In genomic region chr7:134908289-134908688, GRCh38 we compare ENCODE assay signal across 10 cellular contexts.
DNase-seq lines count a peak whose midpoint lies in the region; ATAC-seq and TF ChIP-seq lines count a peak whose summit lies in the region.
"Had no signal": no experiment of that assay in that cellular context is flagged by ENCODE, and none has a peak within 500 bp of the region (broad histone marks: within the 10 kb centered on the region; RNA-seq: fewer than 3 reads in every experiment).

No MANE protein-coding gene starts in this region.

- no peak overlapping the region for H2AFZ ChIP-seq in mesenchymal stem cell (ENCODE audit: low read depth, low read length)

- POLR2A ChIA-PET in BJ (lab: Charles Lee): no interaction called here
- POLR2A ChIA-PET in WTC11 (lab: Charles Lee): no interaction called here

- H3K4me3 ChIP-seq in BJ (ENCODE audit: low read depth, low read length) (no peak overlapping the region), mesenchymal stem cell (ENCODE audit: insufficient read depth in 1 of 2, low read depth in 1 of 2, low read length in 2 of 2) (no peak overlapping the region)
- H3K4me3 ChIP-seq: K562 had no signal

- peaks cover 9% of the 10 kb centered on the region for H3K36me3 ChIP-seq in BJ (ENCODE audit: control insufficient read depth, insufficient read depth, low read length)
- H3K36me3 ChIP-seq in mesenchymal stem cell (ENCODE audit: control insufficient read depth in 1 of 2, insufficient read depth in 2 of 2, low read depth in 1 of 2, low read length in 2 of 2): peaks cover 4 to 23% of the 10 kb centered on the region in 2 experiments

- CTCF ChIA-PET in BJ (lab: Yijun Ruan, JAX): interaction anchor here (0.9 kb wide), 1 partner anchor 8 kb away, joined by 3 read pairs; no protein-coding TSS in a partner anchor
- CTCF ChIA-PET in WTC11 (lab: Charles Lee): no interaction called here

- no peaks in the 10 kb centered on the region for H3K9me3 ChIP-seq in mesenchymal stem cell (ENCODE audit: control insufficient read depth, low read length)

- no peak overlapping the region for H3K23ac ChIP-seq in mesenchymal stem cell (ENCODE audit: low read length in 2 of 2)

- H2BK15ac ChIP-seq in mesenchymal stem cell (ENCODE audit: low read depth, poor library complexity, severe bottlenecking): no peak overlapping the region

- no peak overlapping the region for H2BK120ac ChIP-seq in mesenchymal stem cell (ENCODE audit: low read depth, low read length)

- peak overlapping the region; percentile 11; the same call in 1 of the 2 replicates for H3K27ac Mint-ChIP-seq in WTC11
- no peak overlapping the region for H3K27ac Mint-ChIP-seq in activated T-cell treated with anti-CD3 and anti-CD28 coated beads, Interleukin-2, amount 50 U/mL, for 24 hours

- no peak overlapping the region for H2BK12ac ChIP-seq in mesenchymal stem cell (ENCODE audit: low read length in 2 of 2)

- H4K91ac ChIP-seq in mesenchymal stem cell (ENCODE audit: low read length): no peak overlapping the region

- no peak for TF ChIP-seq CTCF in BJ (IDR thresholded peaks at IDR 0.05; ENCODE audit: insufficient read depth, low read depth, low read length)
- no peak for TF ChIP-seq CTCF in WTC11 (IDR thresholded peaks at IDR 0.05)

- H3K27ac ChIP-seq in mesenchymal stem cell (ENCODE audit: low read length, poor library complexity, severe bottlenecking): no peak overlapping the region

- H3K79me1 ChIP-seq in mesenchymal stem cell (replicated peaks; ENCODE audit: low read length, poor library complexity, severe bottlenecking): peaks cover 22% of the 10 kb centered on the region

- peaks cover 24% of the 10 kb centered on the region for H3K4me1 Mint-ChIP-seq in WTC11
- H3K4me1 Mint-ChIP-seq in activated T-cell treated with anti-CD3 and anti-CD28 coated beads, Interleukin-2, amount 50 U/mL, for 24 hours (ENCODE audit: low read depth): peaks cover 13% of the 10 kb centered on the region

- H3K27me3 ChIP-seq in BJ (ENCODE audit: control insufficient read depth, insufficient read depth, low read length) (no peaks in the 10 kb centered on the region), mesenchymal stem cell (ENCODE audit: control insufficient read depth in 1 of 2, insufficient read depth in 1 of 2, low read length in 2 of 2) (no peaks in the 10 kb centered on the region)

- H2BK5ac ChIP-seq in mesenchymal stem cell (ENCODE audit: low read depth, low read length, poor library complexity, severe bottlenecking): no peak overlapping the region

- no peak overlapping the region for H3K4me2 ChIP-seq in mesenchymal stem cell (ENCODE audit: low read length, poor library complexity, severe bottlenecking)

- H3K4ac ChIP-seq in mesenchymal stem cell (ENCODE audit: low read depth in 1 of 2, low read length in 2 of 2): no peak overlapping the region

- H3K36me3 Mint-ChIP-seq in WTC11: no peaks in the 10 kb centered on the region
- no peaks in the 10 kb centered on the region for H3K36me3 Mint-ChIP-seq in activated T-cell treated with anti-CD3 and anti-CD28 coated beads, Interleukin-2, amount 50 U/mL, for 24 hours (ENCODE audit: low read depth)

- H3K4me3 Mint-ChIP-seq in WTC11: no peak overlapping the region
- H3K4me3 Mint-ChIP-seq in activated T-cell treated with anti-CD3 and anti-CD28 coated beads, Interleukin-2, amount 50 U/mL, for 24 hours: no peak overlapping the region

- H3K9ac ChIP-seq in mesenchymal stem cell (ENCODE audit: low read length): peak overlapping the region; percentile 47

- ATAC-seq in GM21619 (IDR thresholded peaks at IDR 0.05; ENCODE audit: unreplicated experiment) (peak; percentile 64), WTC11 (no peak), GM19395 (IDR thresholded peaks at IDR 0.05; ENCODE audit: unreplicated experiment) (no peak)
- ATAC-seq: K562 had no signal

- no peaks in the 10 kb centered on the region for H3K27me3 Mint-ChIP-seq in WTC11 (ENCODE audit: low read depth)
- no peaks in the 10 kb centered on the region for H3K27me3 Mint-ChIP-seq in activated T-cell treated with anti-CD3 and anti-CD28 coated beads, Interleukin-2, amount 50 U/mL, for 24 hours

- WGBS in mesenchymal stem cell: 67% methylated on average over 3 of the region's 3 CpGs

- H3K4me1 ChIP-seq in mesenchymal stem cell (ENCODE audit: control insufficient read depth, insufficient read depth, low read depth, low read length): peaks cover 1% of the 10 kb centered on the region

- peak; percentile 18 for DNase-seq in BJ (ENCODE audit: low read depth)
- no peak for DNase-seq in WTC11 (ENCODE audit: low spot score)
- peak; percentile 45 for DNase-seq in mesenchymal stem cell
- DNase-seq in occipital lobe (lab: John Stamatoyannopoulos, UW): no peak
- DNase-seq in hepatic stellate cell (ENCODE audit: low spot score): no peak
- no peak for DNase-seq in activated T-cell treated with anti-CD3 and anti-CD28 coated beads, Interleukin-2, amount 50 U/mL, for 24 hours
- DNase-seq: kidney had no signal

- H3K14ac ChIP-seq in mesenchymal stem cell (ENCODE audit: low read length in 2 of 2): no peak overlapping the region

- H2AK5ac ChIP-seq in mesenchymal stem cell (ENCODE audit: low read length, severe bottlenecking): no peak overlapping the region

- H4K8ac ChIP-seq in mesenchymal stem cell (ENCODE audit: low read length): no peak overlapping the region

- H3K18ac ChIP-seq in mesenchymal stem cell (ENCODE audit: low read depth in 1 of 2, low read length in 2 of 2): no peak overlapping the region

- H3K9me3 Mint-ChIP-seq in WTC11: no peaks in the 10 kb centered on the region
- H3K9me3 Mint-ChIP-seq in activated T-cell treated with anti-CD3 and anti-CD28 coated beads, Interleukin-2, amount 50 U/mL, for 24 hours: no peaks in the 10 kb centered on the region

TF ChIP-seq in WTC11, 78 proteins besides CTCF, POLR2A, EP300 and RAD21:
- TF ChIP-seq NFE2L1 (CRISPR knock-in tag; IDR thresholded peaks at IDR 0.05): no peak
- TF ChIP-seq, protein P1, sequence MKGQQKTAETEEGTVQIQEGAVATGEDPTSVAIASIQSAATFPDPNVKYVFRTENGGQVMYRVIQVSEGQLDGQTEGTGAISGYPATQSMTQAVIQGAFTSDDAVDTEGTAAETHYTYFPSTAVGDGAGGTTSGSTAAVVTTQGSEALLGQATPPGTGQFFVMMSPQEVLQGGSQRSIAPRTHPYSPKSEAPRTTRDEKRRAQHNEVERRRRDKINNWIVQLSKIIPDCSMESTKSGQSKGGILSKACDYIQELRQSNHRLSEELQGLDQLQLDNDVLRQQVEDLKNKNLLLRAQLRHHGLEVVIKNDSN (CRISPR knock-in tag; IDR thresholded peaks at IDR 0.05): no peak
- TF ChIP-seq, protein P2, sequence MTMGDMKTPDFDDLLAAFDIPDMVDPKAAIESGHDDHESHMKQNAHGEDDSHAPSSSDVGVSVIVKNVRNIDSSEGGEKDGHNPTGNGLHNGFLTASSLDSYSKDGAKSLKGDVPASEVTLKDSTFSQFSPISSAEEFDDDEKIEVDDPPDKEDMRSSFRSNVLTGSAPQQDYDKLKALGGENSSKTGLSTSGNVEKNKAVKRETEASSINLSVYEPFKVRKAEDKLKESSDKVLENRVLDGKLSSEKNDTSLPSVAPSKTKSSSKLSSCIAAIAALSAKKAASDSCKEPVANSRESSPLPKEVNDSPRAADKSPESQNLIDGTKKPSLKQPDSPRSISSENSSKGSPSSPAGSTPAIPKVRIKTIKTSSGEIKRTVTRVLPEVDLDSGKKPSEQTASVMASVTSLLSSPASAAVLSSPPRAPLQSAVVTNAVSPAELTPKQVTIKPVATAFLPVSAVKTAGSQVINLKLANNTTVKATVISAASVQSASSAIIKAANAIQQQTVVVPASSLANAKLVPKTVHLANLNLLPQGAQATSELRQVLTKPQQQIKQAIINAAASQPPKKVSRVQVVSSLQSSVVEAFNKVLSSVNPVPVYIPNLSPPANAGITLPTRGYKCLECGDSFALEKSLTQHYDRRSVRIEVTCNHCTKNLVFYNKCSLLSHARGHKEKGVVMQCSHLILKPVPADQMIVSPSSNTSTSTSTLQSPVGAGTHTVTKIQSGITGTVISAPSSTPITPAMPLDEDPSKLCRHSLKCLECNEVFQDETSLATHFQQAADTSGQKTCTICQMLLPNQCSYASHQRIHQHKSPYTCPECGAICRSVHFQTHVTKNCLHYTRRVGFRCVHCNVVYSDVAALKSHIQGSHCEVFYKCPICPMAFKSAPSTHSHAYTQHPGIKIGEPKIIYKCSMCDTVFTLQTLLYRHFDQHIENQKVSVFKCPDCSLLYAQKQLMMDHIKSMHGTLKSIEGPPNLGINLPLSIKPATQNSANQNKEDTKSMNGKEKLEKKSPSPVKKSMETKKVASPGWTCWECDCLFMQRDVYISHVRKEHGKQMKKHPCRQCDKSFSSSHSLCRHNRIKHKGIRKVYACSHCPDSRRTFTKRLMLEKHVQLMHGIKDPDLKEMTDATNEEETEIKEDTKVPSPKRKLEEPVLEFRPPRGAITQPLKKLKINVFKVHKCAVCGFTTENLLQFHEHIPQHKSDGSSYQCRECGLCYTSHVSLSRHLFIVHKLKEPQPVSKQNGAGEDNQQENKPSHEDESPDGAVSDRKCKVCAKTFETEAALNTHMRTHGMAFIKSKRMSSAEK (CRISPR knock-in tag; IDR thresholded peaks at IDR 0.05; ENCODE audit: borderline replicate concordance): no peak
- TF ChIP-seq ZNF219 (CRISPR knock-in tag; IDR thresholded peaks at IDR 0.05; ENCODE audit: borderline replicate concordance): no peak
- TF ChIP-seq ZBTB43 (CRISPR knock-in tag; IDR thresholded peaks at IDR 0.05): no peak
- no peak for TF ChIP-seq ETV6 (CRISPR knock-in tag; IDR thresholded peaks at IDR 0.05)
- TF ChIP-seq FOXK1 (CRISPR knock-in tag; IDR thresholded peaks at IDR 0.05): no peak
- TF ChIP-seq FOXP1 (CRISPR knock-in tag; IDR thresholded peaks at IDR 0.05; ENCODE audit: borderline replicate concordance): no peak
- no peak for TF ChIP-seq SOX15 (CRISPR knock-in tag; IDR thresholded peaks at IDR 0.05)
- TF ChIP-seq EMX1 (CRISPR knock-in tag; IDR thresholded peaks at IDR 0.05): no peak

Comparison
In these comparisons a context has a peak if more than half of its experiments do, and no peak if none do; other contexts are left out.
1. DNase-seq: peak in BJ (single experiment) and mesenchymal stem cell (single experiment); none in WTC11 (single experiment), occipital lobe (single experiment), hepatic stellate cell (single experiment) and activated T-cell treated with anti-CD3 and anti-CD28 coated beads, Interleukin-2, amount 50 U/mL, for 24 hours (single experiment).